Comparison of ENCODE assay signal across 8 cellular contexts in the genomic region with DNA sequence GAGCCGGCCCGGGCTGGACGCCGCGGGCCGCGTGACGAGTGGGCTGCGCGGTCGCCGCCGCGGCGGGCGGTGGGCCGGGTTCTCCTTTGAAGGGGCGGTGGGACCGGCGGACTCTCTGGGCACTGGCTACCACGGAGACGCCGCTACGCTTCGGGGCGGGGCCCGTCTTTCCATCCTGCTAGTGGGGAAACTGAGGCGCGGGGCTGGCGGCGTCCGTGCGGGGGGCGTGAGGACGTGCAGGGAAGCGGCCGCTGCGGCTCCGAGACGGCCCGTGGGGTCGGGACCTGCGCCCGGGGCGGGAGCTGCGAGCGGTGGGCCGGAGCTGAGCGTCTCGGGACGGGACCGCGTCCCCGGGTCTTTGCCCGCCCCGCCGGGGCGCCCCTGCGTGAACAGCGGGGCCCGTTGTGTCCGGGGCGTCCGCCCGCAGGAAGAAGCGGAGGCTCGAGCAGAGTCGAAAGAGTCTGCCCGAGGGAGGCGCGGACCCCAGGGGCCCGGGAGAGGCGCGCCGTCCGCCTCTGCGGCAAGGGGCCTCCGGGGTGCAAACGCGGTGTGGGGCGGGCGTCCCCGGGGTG. TPM values are rescaled to one million over a fixed set of nuclear protein-coding genes. Genes with fewer than 3 reads are reported as not detected.
DNase-seq lines count a peak whose midpoint lies in the region; ATAC-seq and TF ChIP-seq lines count a peak whose summit lies in the region.

No MANE protein-coding gene starts in this region.

- H3K36me3 ChIP-seq in iPS-15b (ENCODE audit: control insufficient read depth, insufficient read depth, low read length): no peaks in the 10 kb centered on the region
- no peaks in the 10 kb centered on the region for H3K36me3 ChIP-seq in thoracic aorta

- H3K9me3 ChIP-seq in iPS-15b (ENCODE audit: control insufficient read depth, insufficient read depth, low read length) (no peaks in the 10 kb centered on the region), thoracic aorta (no peaks in the 10 kb centered on the region)

- no peak overlapping the region for H3K9ac ChIP-seq in iPS-15b (ENCODE audit: low read depth, low read length)

- DNase-seq in activated T-cell treated with anti-CD3 and anti-CD28 coated beads, Interleukin-2, amount 50 U/mL, for 4 hours: no peak
- DNase-seq in activated T-cell treated with anti-CD3 and anti-CD28 coated beads, Interleukin-2, amount 50 U/mL, for 1 hour: no peak
- DNase-seq in thoracic aorta (ENCODE audit: low spot score): no peak
- DNase-seq in cerebellar cortex (ENCODE audit: low spot score): no peak
- DNase-seq in NCI-H187 (lab: John Stamatoyannopoulos, UW): no peak

- H3K27me3 ChIP-seq in iPS-15b (ENCODE audit: control insufficient read depth, insufficient read depth, low read length) (peaks cover 18% of the 10 kb centered on the region), thoracic aorta (replicated peaks; ENCODE audit: insufficient read depth) (no peaks in the 10 kb centered on the region)

- peak overlapping the region; percentile 69 for H3K4me3 Mint-ChIP-seq in activated T-cell treated with anti-CD3 and anti-CD28 coated beads, Interleukin-2, amount 50 U/mL, for 4 hours

- TF ChIP-seq CTCF in WI38 (IDR thresholded peaks at IDR 0.05; ENCODE audit: low read depth, low read length): no peak
- no peak for TF ChIP-seq CTCF in thoracic aorta (IDR thresholded peaks at IDR 0.05)

- peak; percentile 28 to 30 for ATAC-seq in activated T-cell treated with anti-CD3 and anti-CD28 coated beads, Interleukin-2, amount 50 U/mL, for 4 hours
- ATAC-seq in HG02870 (IDR thresholded peaks at IDR 0.05; ENCODE audit: unreplicated experiment): peak; percentile 18
- ATAC-seq in thoracic aorta (ENCODE audit: insufficient number of reproducible peaks, low FRiP score, low read depth): no peak

- H3K4me3 ChIP-seq in WI38 (ENCODE audit: low read depth, low read length) (peak overlapping the region; percentile 66), iPS-15b (ENCODE audit: low read depth, low read length) (peak overlapping the region; percentile 46), thoracic aorta (peak overlapping the region; percentile 96)

- H3K27ac ChIP-seq in thoracic aorta: no peak overlapping the region

- H3K9me3 Mint-ChIP-seq in activated T-cell treated with anti-CD3 and anti-CD28 coated beads, Interleukin-2, amount 50 U/mL, for 4 hours: no peaks in the 10 kb centered on the region

- peaks cover 28% of the 10 kb centered on the region for H3K4me1 Mint-ChIP-seq in activated T-cell treated with anti-CD3 and anti-CD28 coated beads, Interleukin-2, amount 50 U/mL, for 4 hours (ENCODE audit: low read depth)

- no peaks in the 10 kb centered on the region for H3K27me3 Mint-ChIP-seq in activated T-cell treated with anti-CD3 and anti-CD28 coated beads, Interleukin-2, amount 50 U/mL, for 4 hours (ENCODE audit: low read depth)

- H3K4me1 ChIP-seq in iPS-15b (ENCODE audit: control insufficient read depth, insufficient read depth, low read length) (peaks cover 19% of the 10 kb centered on the region), thoracic aorta (ENCODE audit: control insufficient read depth in 1 of 2, low read depth in 2 of 2) (peaks cover 9 to 29% of the 10 kb centered on the region in 2 donors)

- H3K36me3 Mint-ChIP-seq in activated T-cell treated with anti-CD3 and anti-CD28 coated beads, Interleukin-2, amount 50 U/mL, for 4 hours (ENCODE audit: insufficient read depth): no peaks in the 10 kb centered on the region

RNA-seq across cellular contexts. Expression of a gene that starts 0.5 kb away (rescaled TPM):
- 10 to 100 TPM; 36.5 to 40.5 (median 38.6) TPM for total RNA-seq in activated T-cell treated with anti-CD3 and anti-CD28 coated beads, Interleukin-2, amount 50 U/mL, for 4 hours
- total RNA-seq in thoracic aorta: 10 to 100 TPM; 33.6 to 81.5 TPM

Comparison
In these comparisons a context has a peak if more than half of its experiments do, and no peak if none do; other contexts are left out.
1. H3K4me3 ChIP-seq: peak in every context shown above with its lines; median percentile 96 in thoracic aorta; 66 in WI38; 46 in iPS-15b.